1 cellular context compared by ENCODE assay signal in genomic region chr3:176088962-176089383, GRCh38.
TF ChIP-seq lines count a peak whose summit lies in the region.

No MANE protein-coding gene starts in this region.

TF ChIP-seq in HepG2, 621 proteins besides CTCF, POLR2A, EP300 and RAD21 (continued from another document):
- TF ChIP-seq, protein P1, sequence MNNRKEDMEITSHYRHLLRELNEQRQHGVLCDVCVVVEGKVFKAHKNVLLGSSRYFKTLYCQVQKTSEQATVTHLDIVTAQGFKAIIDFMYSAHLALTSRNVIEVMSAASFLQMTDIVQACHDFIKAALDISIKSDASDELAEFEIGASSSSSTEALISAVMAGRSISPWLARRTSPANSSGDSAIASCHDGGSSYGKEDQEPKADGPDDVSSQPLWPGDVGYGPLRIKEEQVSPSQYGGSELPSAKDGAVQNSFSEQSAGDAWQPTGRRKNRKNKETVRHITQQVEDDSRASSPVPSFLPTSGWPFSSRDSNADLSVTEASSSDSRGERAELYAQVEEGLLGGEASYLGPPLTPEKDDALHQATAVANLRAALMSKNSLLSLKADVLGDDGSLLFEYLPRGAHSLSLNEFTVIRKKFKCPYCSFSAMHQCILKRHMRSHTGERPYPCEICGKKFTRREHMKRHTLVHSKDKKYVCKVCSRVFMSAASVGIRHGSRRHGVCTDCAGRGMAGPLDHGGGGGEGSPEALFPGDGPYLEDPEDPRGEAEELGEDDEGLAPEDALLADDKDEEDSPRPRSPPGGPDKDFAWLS (CRISPR knock-in tag; IDR thresholded peaks at IDR 0.05; ENCODE audit: borderline replicate concordance), result no peak
- TF ChIP-seq IKZF1 (IDR thresholded peaks at IDR 0.05), result no peak
- TF ChIP-seq NRL (CRISPR knock-in tag; IDR thresholded peaks at IDR 0.05; ENCODE audit: borderline replicate concordance), result no peak
- TF ChIP-seq CEBPB (IDR thresholded peaks at IDR 0.05; ENCODE audit: borderline replicate concordance, low read depth, low read length), result peak; percentile 22; the same call in 1 of the 2 replicates
- TF ChIP-seq ZKSCAN5 (CRISPR knock-in tag; IDR thresholded peaks at IDR 0.05), result no peak
- no peak for TF ChIP-seq BHLHE40 (IDR thresholded peaks at IDR 0.05; ENCODE audit: low read length)
- TF ChIP-seq KLF9 (CRISPR knock-in tag; IDR thresholded peaks at IDR 0.05; ENCODE audit: low read depth), result no peak
- TF ChIP-seq GATAD1 (CRISPR knock-in tag; IDR thresholded peaks at IDR 0.05), result no peak
